In the genomic region with DNA sequence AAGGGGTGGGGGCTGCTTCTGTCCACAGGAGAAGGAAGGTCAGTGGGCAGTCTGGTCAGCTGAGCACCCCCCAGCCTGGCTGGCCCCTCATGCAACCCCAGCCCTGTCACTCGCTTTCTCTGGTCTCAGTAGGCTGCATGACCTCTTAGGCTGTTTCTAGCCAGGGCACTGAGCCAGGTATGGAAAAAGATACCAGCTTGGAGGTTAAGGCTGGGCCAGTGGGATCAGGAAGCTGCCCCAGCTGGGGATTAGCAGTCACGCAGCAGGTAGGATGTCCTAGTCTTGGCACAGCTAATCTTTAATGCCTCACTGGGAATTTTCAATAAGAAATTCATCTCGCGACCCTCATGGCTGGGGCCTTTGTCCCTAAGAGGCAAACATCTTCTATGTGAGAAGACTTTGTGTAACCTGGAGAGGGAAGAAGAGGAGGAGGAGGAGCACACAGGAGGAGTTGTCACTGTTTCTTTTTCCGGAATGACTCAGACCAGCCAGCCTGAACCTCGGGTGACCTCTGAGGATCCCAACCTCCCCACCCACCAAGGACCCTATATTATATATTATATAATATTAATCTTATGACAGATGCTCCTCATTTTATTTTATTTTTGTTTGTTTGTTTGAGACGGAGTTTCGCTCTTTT, we compare ENCODE assay signal across 19 cellular contexts. TPM values are rescaled to one million over a fixed set of nuclear protein-coding genes. Genes with fewer than 3 reads are reported as not detected.
DNase-seq lines count a peak whose midpoint lies in the region; FAIRE-seq and TF ChIP-seq lines count a peak whose summit lies in the region.
"Had no signal": no experiment of that assay in that cellular context is flagged by ENCODE, and none has a peak within 500 bp of the region (broad histone marks: within the 10 kb centered on the region; RNA-seq: fewer than 3 reads in every experiment).

No MANE protein-coding gene starts in this region.

- FAIRE-seq in D721Med (lab: Jason Lieb, UNC): no peak

- DNase-seq in NCI-H1105 treated with DMSO at 0.1 percent for 48 hours (lab: John Stamatoyannopoulos, UW) (peak; percentile 10), NCI-H1105 (lab: John Stamatoyannopoulos, UW) (no peak), D721Med (ENCODE audit: insufficient read length, low spot score) (peak; percentile 31), NCI-H2196 (lab: John Stamatoyannopoulos, UW; ENCODE audit: unreplicated experiment) (peak; percentile 60), cerebellar cortex (ENCODE audit: low spot score) (peak; percentile 39), T-helper 2 cell (no peak), globus pallidus (ENCODE audit: low spot score) (no peak), testis (no peak)
- DNase-seq: ACHN; CD4-positive, alpha-beta T cell; GDM1; NCI-H1048; NCI-H187; NCI-H2227 treated with DMSO at 0.1 percent for 48 hours; NCI-H526 treated with DMSO at 0.1 percent for 48 hours; SHP77; T-helper 17 cell had no signal

- H3K27ac ChIP-seq in testis: no peak overlapping the region

- TF ChIP-seq CTCF in D721Med (IDR thresholded peaks at IDR 0.05; ENCODE audit: insufficient read depth, missing control alignments): no peak
- no peak for TF ChIP-seq CTCF in testis (IDR thresholded peaks at IDR 0.05)

- intact Hi-C loops in testis (cut with DNase I; ENCODE audit: low total_unique reads): no loop called here

- H3K27me3 ChIP-seq in testis: no peaks in the 10 kb centered on the region

- WGBS in testis, 2 donors: 66 to 67% methylated on average over 8 of the region's 8 CpGs

- H3K9me3 ChIP-seq in testis: no peaks in the 10 kb centered on the region

- H3K4me1 ChIP-seq in testis: peaks cover 5% of the 10 kb centered on the region

- H3K4me3 ChIP-seq in testis: no peak overlapping the region
- H3K4me3 ChIP-seq: GM23338 had no signal

- TF ChIP-seq POLR2A in testis (IDR thresholded peaks at IDR 0.05): no peak

- no peaks in the 10 kb centered on the region for H3K36me3 ChIP-seq in testis (ENCODE audit: low read depth, missing control alignments)

RNA-seq across cellular contexts. Expression of gene BPIFA2, which starts 2.4 kb away (rescaled TPM):
- total RNA-seq in testis: 1 to 10 TPM in 1 of 2 donors, not detected in 1; 1.4 TPM
- 1.3 TPM for polyA plus RNA-seq in testis (ENCODE audit: insufficient read depth, low read depth, low replicate concordance)
- total RNA-seq: CD4-positive, alpha-beta T cell; GM23338; HT1080; T-helper 17 cell had no signal
- polyA plus RNA-seq: GM23338 had no signal

RNA-seq across cellular contexts. Expression of gene BPIFA3, which starts 51.6 kb away (rescaled TPM):
- total RNA-seq in testis: 100 to 1,000 TPM in 1 of 2 donors, 10 to 100 TPM in 1; 30.7 to 106 TPM
- polyA plus RNA-seq in testis (ENCODE audit: insufficient read depth, low read depth, low replicate concordance): 147 TPM
- total RNA-seq: CD4-positive, alpha-beta T cell; GM23338; HT1080; T-helper 17 cell had no signal
- polyA plus RNA-seq: GM23338 had no signal

Comparison
In these comparisons a context has a peak if more than half of its experiments do, and no peak if none do; other contexts are left out.
1. DNase-seq: peak in NCI-H1105 treated with DMSO at 0.1 percent for 48 hours (single experiment), D721Med (single experiment), NCI-H2196 (single experiment) and cerebellar cortex (single experiment); none in NCI-H1105 (single experiment), T-helper 2 cell (0 of 5), globus pallidus (single experiment) and testis (single experiment).